Comparison of ENCODE assay signal across 8 cellular contexts in genomic region chr15:41940441-41940857, GRCh38. TPM values are rescaled to one million over a fixed set of nuclear protein-coding genes. Genes with fewer than 3 reads are reported as not detected.
DNase-seq lines count a peak whose midpoint lies in the region; ATAC-seq and TF ChIP-seq lines count a peak whose summit lies in the region.

No MANE protein-coding gene starts in this region.

- no peak for TF ChIP-seq POLR2A in esophagus squamous epithelium (IDR thresholded peaks at IDR 0.05)

- H3K27me3 ChIP-seq in esophagus squamous epithelium (no peaks in the 10 kb centered on the region), BE2C (no peaks in the 10 kb centered on the region)

- 30 to 52% methylated on average over 3 to 11 of the region's 13 CpGs for WGBS in esophagus squamous epithelium, 2 donors

- peak; percentile 64 for DNase-seq in HS-27A (ENCODE audit: low read depth)
- peak; percentile 73 for DNase-seq in activated CD4-positive, alpha-beta memory T cell treated with anti-CD3 and anti-CD28 coated beads, Interleukin-2, amount 10 ng/mL, durations not matched to agents 7 days and 5 days
- DNase-seq in esophagus squamous epithelium (lab: John Stamatoyannopoulos, UW): no peak
- DNase-seq in stimulated activated CD4-positive, alpha-beta T cell treated with anti-CD3 and anti-CD28 coated beads, Interleukin-4, amount 100 ng/mL, for 24 hours: peak; percentile 62
- DNase-seq in NCI-H146 (lab: John Stamatoyannopoulos, UW): no peak
- DNase-seq in NCI-H1092 treated with DMSO at 0.1 percent for 48 hours (lab: John Stamatoyannopoulos, UW): no peak
- DNase-seq in BE2C: no peak

- H3K4me1 ChIP-seq in esophagus squamous epithelium: peaks cover 9 to 100% (median 48%) of the 10 kb centered on the region in 3 donors
- no peaks in the 10 kb centered on the region; the same call in none of the 2 replicates for H3K4me1 ChIP-seq in BE2C

- peak overlapping the region; percentile 77 for H3K27ac Mint-ChIP-seq in activated CD4-positive, alpha-beta memory T cell treated with anti-CD3 and anti-CD28 coated beads, Interleukin-2, amount 10 ng/mL, durations not matched to agents 7 days and 5 days

- H3K27me3 Mint-ChIP-seq in activated CD4-positive, alpha-beta memory T cell treated with anti-CD3 and anti-CD28 coated beads, Interleukin-2, amount 10 ng/mL, durations not matched to agents 7 days and 5 days: no peaks in the 10 kb centered on the region

- H3K4me1 Mint-ChIP-seq in activated CD4-positive, alpha-beta memory T cell treated with anti-CD3 and anti-CD28 coated beads, Interleukin-2, amount 10 ng/mL, durations not matched to agents 7 days and 5 days: peaks cover 64% of the 10 kb centered on the region

- H3K9me3 ChIP-seq in esophagus squamous epithelium: no peaks in the 10 kb centered on the region
- no peaks in the 10 kb centered on the region for H3K9me3 ChIP-seq in BE2C

- POLR2A ChIA-PET in activated CD4-positive, alpha-beta memory T cell treated with anti-CD3 and anti-CD28 coated beads, Interleukin-2, amount 10 ng/mL, durations not matched to agents 7 days and 5 days (lab: Charles Lee): interaction anchor here (1.2 to 10.7 kb wide), 4 partner anchors 9 to 70 kb away, joined by 3 to 186 read pairs (median 4); partner anchors contain the start of gene EHD4

- H3K4me3 ChIP-seq in esophagus squamous epithelium (no peak overlapping the region), BE2C (ENCODE audit: low read depth, low read length) (no peak overlapping the region)

- CTCF ChIA-PET in activated CD4-positive, alpha-beta memory T cell treated with anti-CD3 and anti-CD28 coated beads, Interleukin-2, amount 10 ng/mL, durations not matched to agents 7 days and 5 days (lab: Charles Lee): interaction anchor here (0.5 to 7.5 kb wide), 5 partner anchors 29 to 177 kb away, joined by 3 to 73 read pairs (median 4); partner anchors contain the start of genes EHD4 and MAPKBP1

- intact Hi-C loops in esophagus squamous epithelium (cut with DNase I): no loop called here

- peaks cover 41% of the 10 kb centered on the region for H3K36me3 Mint-ChIP-seq in activated CD4-positive, alpha-beta memory T cell treated with anti-CD3 and anti-CD28 coated beads, Interleukin-2, amount 10 ng/mL, durations not matched to agents 7 days and 5 days (ENCODE audit: low read depth)

- H3K36me3 ChIP-seq in esophagus squamous epithelium (peaks cover 0 to 23% (median 0%) of the 10 kb centered on the region in 3 donors), BE2C (no peaks in the 10 kb centered on the region)

- peak overlapping the region; percentile 75 to 87 (median 78) for H3K27ac ChIP-seq in esophagus squamous epithelium

- no peaks in the 10 kb centered on the region for H3K9me3 Mint-ChIP-seq in activated CD4-positive, alpha-beta memory T cell treated with anti-CD3 and anti-CD28 coated beads, Interleukin-2, amount 10 ng/mL, durations not matched to agents 7 days and 5 days

- ATAC-seq in GM21423 (IDR thresholded peaks at IDR 0.05; ENCODE audit: unreplicated experiment): no peak

- TF ChIP-seq CTCF in esophagus squamous epithelium (IDR thresholded peaks at IDR 0.05) (no peak), BE2C (IDR thresholded peaks at IDR 0.05; ENCODE audit: low read depth, low read length) (no peak)

- H3K4me3 Mint-ChIP-seq in activated CD4-positive, alpha-beta memory T cell treated with anti-CD3 and anti-CD28 coated beads, Interleukin-2, amount 10 ng/mL, durations not matched to agents 7 days and 5 days: no peak overlapping the region

RNA-seq across cellular contexts. Expression of gene EHD4, which starts 31.9 kb away (rescaled TPM):
- 10 to 100 TPM; 25.0 to 25.3 TPM for total RNA-seq in activated CD4-positive, alpha-beta memory T cell treated with anti-CD3 and anti-CD28 coated beads, Interleukin-2, amount 10 ng/mL, durations not matched to agents 7 days and 5 days
- total RNA-seq in esophagus squamous epithelium: 10 to 100 TPM; 25.4 to 45.3 (median 27.8) TPM
- 2.4 TPM for polyA plus RNA-seq in BE2C (2012; ENCODE audit: insufficient read depth, insufficient read length, low read depth)

RNA-seq across cellular contexts. Expression of gene SPTBN5, which starts 46.6 kb away (rescaled TPM):
- total RNA-seq in activated CD4-positive, alpha-beta memory T cell treated with anti-CD3 and anti-CD28 coated beads, Interleukin-2, amount 10 ng/mL, durations not matched to agents 7 days and 5 days: 1 to 10 TPM; 1.5 to 1.6 TPM
- total RNA-seq in esophagus squamous epithelium: 1 to 10 TPM; 1.9 to 4.4 (median 3.4) TPM
- 1.7 TPM for polyA plus RNA-seq in BE2C (2012; ENCODE audit: insufficient read depth, insufficient read length, low read depth)

Comparison
In these comparisons a context has a peak if more than half of its experiments do, and no peak if none do; other contexts are left out.
1. DNase-seq: peak in HS-27A (single experiment), activated CD4-positive, alpha-beta memory T cell treated with anti-CD3 and anti-CD28 coated beads, Interleukin-2, amount 10 ng/mL, durations not matched to agents 7 days and 5 days (single experiment) and stimulated activated CD4-positive, alpha-beta T cell treated with anti-CD3 and anti-CD28 coated beads, Interleukin-4, amount 100 ng/mL, for 24 hours (single experiment); none in esophagus squamous epithelium (single experiment), NCI-H146 (single experiment), NCI-H1092 treated with DMSO at 0.1 percent for 48 hours (single experiment) and BE2C (single experiment).